ENCODE assay signal across 8 cellular contexts in the genomic region with DNA sequence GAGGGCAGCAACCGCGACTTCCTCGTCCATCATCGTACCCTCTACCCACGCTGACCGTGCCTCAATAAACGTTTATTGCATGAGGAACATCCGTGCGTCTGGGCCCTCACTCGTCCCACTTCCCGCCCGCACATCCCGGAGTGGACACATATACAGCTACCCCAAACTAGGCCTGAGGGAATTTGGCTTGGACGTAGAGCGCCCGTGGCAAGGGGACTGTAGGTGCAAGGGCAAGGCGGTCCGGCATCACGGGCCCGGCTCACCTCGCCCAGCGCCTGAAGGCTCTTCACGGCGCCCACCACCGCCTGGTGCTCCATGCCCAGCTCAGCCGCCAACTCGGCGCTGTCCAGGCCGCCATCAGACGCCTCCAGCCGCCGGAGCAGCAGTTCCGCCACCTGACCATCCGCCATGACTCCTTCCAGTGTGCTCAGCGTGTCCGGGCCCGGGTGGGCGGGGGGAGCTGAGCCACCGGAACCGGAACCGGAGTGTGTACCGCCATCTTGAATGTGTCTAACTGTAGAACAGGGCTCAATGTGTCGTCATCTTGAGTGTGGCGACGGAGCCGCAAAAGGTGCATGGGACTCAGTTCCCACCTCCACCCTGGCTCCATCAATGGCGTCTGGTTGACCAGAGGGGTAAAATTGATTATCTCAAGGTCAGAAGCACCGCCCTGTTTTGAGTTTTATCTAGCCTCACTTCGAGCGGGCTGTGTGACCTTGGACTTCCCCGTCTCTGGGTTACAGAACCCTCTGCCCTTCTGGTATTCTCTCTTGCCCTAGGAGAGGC. TPM values are rescaled to one million over a fixed set of nuclear protein-coding genes. Genes with fewer than 3 reads are reported as not detected.
DNase-seq lines count a peak whose midpoint lies in the region; ATAC-seq and TF ChIP-seq lines count a peak whose summit lies in the region.

Gene FARSA, minus strand, starts transcription at position 425 of the 786 bp plus-strand sequence. Its CDS starts 15 bp downstream, at position 410.

- no peaks in the 10 kb centered on the region for H3K27me3 ChIP-seq in H7 (ENCODE audit: control insufficient read depth, insufficient read depth, low read length)

- ATAC-seq in left cardiac atrium: peak; percentile 82 to 85

- H3K9me3 Mint-ChIP-seq in T-helper 1 cell treated with Interleukin-12 subunit alpha and Interleukin-12 subunit beta and Interleukin-4 antibody, amounts not matched to agents 30 μg/mL and 1 μg/mL, for 36 hours: no peaks in the 10 kb centered on the region
- H3K9me3 Mint-ChIP-seq in type B pancreatic cell: no peaks in the 10 kb centered on the region

- H3K4me3 Mint-ChIP-seq in T-helper 1 cell treated with Interleukin-12 subunit alpha and Interleukin-12 subunit beta and Interleukin-4 antibody, amounts not matched to agents 30 μg/mL and 1 μg/mL, for 36 hours: peak within 1 kb of the TSS; percentile 99
- peak within 1 kb of the TSS; percentile 97 for H3K4me3 Mint-ChIP-seq in type B pancreatic cell

- H3K4me1 Mint-ChIP-seq in T-helper 1 cell treated with Interleukin-12 subunit alpha and Interleukin-12 subunit beta and Interleukin-4 antibody, amounts not matched to agents 30 μg/mL and 1 μg/mL, for 36 hours (ENCODE audit: low read depth): peaks cover 27% of the 10 kb centered on the region
- H3K4me1 Mint-ChIP-seq in type B pancreatic cell (ENCODE audit: unreplicated experiment): peaks cover 19% of the 10 kb centered on the region

- peak; percentile 62 for DNase-seq in DMS53 treated with DMSO at 0.1 percent for 48 hours (lab: John Stamatoyannopoulos, UW; ENCODE audit: unreplicated experiment)
- DNase-seq in H7: peak; percentile 96
- peak; percentile 87 for DNase-seq in NCI-H1436 (lab: John Stamatoyannopoulos, UW)
- peak; percentile 85 for DNase-seq in amniotic epithelial cell (ENCODE audit: low read depth)
- peak; percentile 94 for DNase-seq in left cardiac atrium
- peak; percentile 92 to 99 (median 97) for DNase-seq in posterior cingulate gyrus
- peak; percentile 89 for DNase-seq in type B pancreatic cell (ENCODE audit: extremely low spot score, unreplicated experiment)

- H3K27me3 Mint-ChIP-seq in T-helper 1 cell treated with Interleukin-12 subunit alpha and Interleukin-12 subunit beta and Interleukin-4 antibody, amounts not matched to agents 30 μg/mL and 1 μg/mL, for 36 hours (ENCODE audit: low read depth): no peaks in the 10 kb centered on the region
- H3K27me3 Mint-ChIP-seq in type B pancreatic cell: peaks cover 3% of the 10 kb centered on the region

- peaks cover 19% of the 10 kb centered on the region for H3K36me3 ChIP-seq in H7 (replicated peaks; ENCODE audit: control insufficient read depth, insufficient read depth, low read length)

- intact Hi-C loops in left cardiac atrium (cut with DNase I): no loop called here
- intact Hi-C loops in posterior cingulate gyrus (cut with DNase I): loop anchor here (10.0 kb wide), 1 partner anchor 49 kb away; the partner anchor contains the start of genes DNASE2 and KLF1

- H3K36me3 Mint-ChIP-seq in T-helper 1 cell treated with Interleukin-12 subunit alpha and Interleukin-12 subunit beta and Interleukin-4 antibody, amounts not matched to agents 30 μg/mL and 1 μg/mL, for 36 hours (ENCODE audit: low read depth): peaks cover 20% of the 10 kb centered on the region
- peaks cover 9% of the 10 kb centered on the region for H3K36me3 Mint-ChIP-seq in type B pancreatic cell

- peak within 1 kb of the TSS; percentile 99 for H3K4me3 ChIP-seq in H7 (ENCODE audit: insufficient read depth, low read depth, low read length)

- peak within 1 kb of the TSS; percentile 90 for H3K27ac Mint-ChIP-seq in T-helper 1 cell treated with Interleukin-12 subunit alpha and Interleukin-12 subunit beta and Interleukin-4 antibody, amounts not matched to agents 30 μg/mL and 1 μg/mL, for 36 hours
- peak within 1 kb of the TSS; percentile 86 for H3K27ac Mint-ChIP-seq in type B pancreatic cell

- TF ChIP-seq CTCF in type B pancreatic cell (conservative IDR thresholded peaks at IDR 0.05): no peak

RNA-seq across cellular contexts. Expression of gene FARSA, which starts in this region (rescaled TPM):
- total RNA-seq in H7 (2014; rRNA removed; shearing (Covaris generic)): 93.0 and 117 TPM in 2 replicates
- 10 to 100 TPM; 31.8 to 49.1 TPM for total RNA-seq in left cardiac atrium
- 67.5 and 68.5 TPM in 2 replicates for total RNA-seq in type B pancreatic cell (ENCODE audit: low replicate concordance)

Comparison
In these comparisons a context has a peak if more than half of its experiments do, and no peak if none do; other contexts are left out.
1. Peak in every context shown above with its lines: DNase-seq, ATAC-seq and H3K4me3 ChIP-seq.